ENCODE assay signal across 28 cellular contexts in the genomic region with DNA sequence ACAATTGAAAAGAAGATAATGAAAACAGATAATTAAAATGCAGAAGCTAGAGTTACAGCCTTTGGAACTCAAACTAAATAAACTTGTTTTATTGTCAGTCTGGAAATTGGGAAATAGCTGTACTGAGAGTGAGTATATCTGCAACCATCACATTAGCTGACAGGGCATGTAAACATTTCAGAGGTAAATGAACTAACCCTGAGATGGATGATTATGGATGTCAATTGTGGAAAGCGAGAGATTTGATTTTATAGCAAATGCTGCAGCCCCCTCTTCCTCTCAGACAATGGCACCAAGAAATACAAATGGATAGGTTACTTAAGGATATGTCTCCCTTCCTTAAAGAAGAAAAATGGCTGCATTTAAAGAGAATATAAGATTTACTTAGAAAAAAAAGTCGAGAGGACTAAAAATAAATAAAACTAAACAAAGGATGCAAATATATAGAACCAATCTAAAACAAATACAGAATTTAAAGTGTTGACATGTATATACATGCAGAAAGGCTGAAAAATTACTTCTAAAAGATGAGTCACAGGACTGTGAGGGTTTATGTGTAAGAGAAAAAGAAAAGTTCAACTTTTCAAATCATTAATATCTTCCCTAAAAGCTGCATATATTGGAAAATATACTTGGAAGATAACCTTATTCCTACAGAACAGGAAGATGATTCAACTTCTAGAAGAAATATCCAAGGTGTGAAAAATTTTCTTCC.
"Had no signal": no experiment of that assay in that cellular context is flagged by ENCODE, and none has a peak within 500 bp of the region (broad histone marks: within the 10 kb centered on the region; RNA-seq: fewer than 3 reads in every experiment).

No MANE protein-coding gene starts in this region.

- DNase-seq: activated CD4-positive, alpha-beta memory T cell treated with anti-CD3 and anti-CD28 coated beads, Interleukin-2, amount 10 ng/mL, durations not matched to agents 7 days and 5 days; activated CD4-positive, alpha-beta T cell treated with anti-CD3 and anti-CD28 coated beads, Interleukin-2, amount 10 ng/mL, durations not matched to agents 7 days and 5 days; activated CD8-positive, alpha-beta memory T cell treated with anti-CD3 and anti-CD28 coated beads, Interleukin-2, amount 50 U/mL, for 48 hours; activated gamma-delta T cell treated with Interleukin-2 at 50 U/mL for 16 hours; activated T-cell treated with anti-CD3 and anti-CD28 coated beads, Interleukin-2, amount 50 U/mL, for 24 hours; anterior cingulate cortex; cerebellar nuclear complex; colonic mucosa; effector CD8-positive, alpha-beta T cell; foreskin fibroblast; islet precursor cell; left cardiac atrium; left ventricle myocardium superior; right lobe of liver; stimulated activated CD4-positive, alpha-beta T cell treated with anti-CD3 and anti-CD28 coated beads, Interleukin-12 subunit alpha, Interleukin-12 subunit beta, amount 100 ng/mL, for 4 hours; stimulated activated CD4-positive, alpha-beta T cell treated with anti-CD3 and anti-CD28 coated beads, Interleukin-4, amount 100 ng/mL, for 1 hour; stimulated activated naive CD8-positive, alpha-beta T cell treated with anti-CD3 and anti-CD28 coated beads, Interleukin-15, Interleukin-2, amounts not matched to agents 100 U/mL and 50 U/mL, for 24 hours; T-helper 17 cell; T1000; testis; transverse colon; WERI-Rb-1 had no signal

- H3K4me1 ChIP-seq: colonic mucosa, right lobe of liver, testis, transverse colon had no signal

- ATAC-seq: activated CD4-positive, CD25-positive, alpha-beta regulatory T cell treated with anti-CD3 and anti-CD28 coated beads, Interleukin-2, amount 50 U/mL, for 24 hours; activated naive CD4-positive, alpha-beta T cell treated with anti-CD3 and anti-CD28 coated beads, Interleukin-2, amount 50 U/mL, for 72 hours; left cardiac atrium; left ventricle myocardium superior; natural killer cell treated with Interleukin-12 subunit alpha and Interleukin-12 subunit beta and Interleukin-15 and Interleukin-18, amount 100 ng/mL, for 72 hours; stimulated activated naive CD8-positive, alpha-beta T cell treated with anti-CD3 and anti-CD28 coated beads, Interleukin-15, Interleukin-2, amounts not matched to agents 100 U/mL and 50 U/mL, for 24 hours; T-helper 17 cell had no signal

- H3K9me3 ChIP-seq: colonic mucosa, neutrophil, right lobe of liver, testis, transverse colon had no signal

- H3K27ac ChIP-seq: cardiac muscle cell, colonic mucosa, neutrophil, right lobe of liver, SK-N-MC, testis, transverse colon, WERI-Rb-1 had no signal

- H3K4me3 ChIP-seq: cardiac muscle cell, colonic mucosa, right lobe of liver, SK-N-MC, testis, transverse colon had no signal

- H3K36me3 ChIP-seq: cardiac muscle cell, colonic mucosa, neutrophil, right lobe of liver, transverse colon, WERI-Rb-1 had no signal

- H3K27me3 ChIP-seq: cardiac muscle cell, colonic mucosa, neutrophil, right lobe of liver, testis, transverse colon had no signal
